In genomic region chr1:27403065-27403726, GRCh38 we compare ENCODE assay signal across 9 cellular contexts. TPM values are rescaled to one million over a fixed set of nuclear protein-coding genes. Genes with fewer than 3 reads are reported as not detected.
DNase-seq lines count a peak whose midpoint lies in the region; ATAC-seq and TF ChIP-seq lines count a peak whose summit lies in the region.
"Had no signal": no experiment of that assay in that cellular context is flagged by ENCODE, and none has a peak within 500 bp of the region (broad histone marks: within the 10 kb centered on the region; RNA-seq: fewer than 3 reads in every experiment).

No MANE protein-coding gene starts in this region.

- no peaks in the 10 kb centered on the region for H3K9me3 Mint-ChIP-seq in CD8-positive, alpha-beta memory T cell

- H3K27ac ChIP-seq in CD8-positive, alpha-beta memory T cell (ENCODE audit: low read depth, low read length): no peak overlapping the region
- H3K27ac ChIP-seq in ascending aorta (peak overlapping the region; percentile 72 to 75), smooth muscle cell (ENCODE audit: low read depth) (peak overlapping the region; percentile 18)
- H3K27ac ChIP-seq: KMS-11 had no signal

- H3K27ac Mint-ChIP-seq in CD8-positive, alpha-beta memory T cell: peak overlapping the region in 7 of 8 donors; percentile 29 to 96 (median 86)

- peaks cover 8% of the 10 kb centered on the region for H3F3A ChIP-seq in smooth muscle cell (ENCODE audit: low read depth)

- WGBS in smooth muscle cell (ENCODE audit: low lambda C conversion rate): 44% methylated on average over 24 of the region's 24 CpGs

- CTCF ChIA-PET in CD8-positive, alpha-beta memory T cell (lab: Charles Lee): interaction anchor here (1.0 to 13.6 kb wide), 8 partner anchors 9 to 266 kb away, joined by 3 to 283 read pairs (median 4); partner anchors contain the start of gene AHDC1

- DNase-seq in CD8-positive, alpha-beta memory T cell: peak in 3 of 5 donors; percentile 29 to 52 (median 46)
- peak; percentile 47 to 89 for DNase-seq in ascending aorta (ENCODE audit: low spot score in 2 of 2)
- DNase-seq in iPS-NIHi7 (ENCODE audit: extremely low spot score): peak; percentile 60
- DNase-seq in smooth muscle cell (lab: John Stamatoyannopoulos, UW; ENCODE audit: unreplicated experiment): no peak
- DNase-seq in SHP77 treated with DMSO at 0.1 percent for 48 hours (lab: John Stamatoyannopoulos, UW): no peak
- no peak for DNase-seq in NCI-H526 (lab: John Stamatoyannopoulos, UW)

- H3K4me1 ChIP-seq in CD8-positive, alpha-beta memory T cell (ENCODE audit: insufficient read depth, low read length): peaks cover 17% of the 10 kb centered on the region
- H3K4me1 ChIP-seq in ascending aorta: peaks cover 18 to 34% of the 10 kb centered on the region in 2 donors
- peaks cover 36% of the 10 kb centered on the region for H3K4me1 ChIP-seq in smooth muscle cell (ENCODE audit: low read depth)

- no peaks in the 10 kb centered on the region for H3K27me3 ChIP-seq in CD8-positive, alpha-beta memory T cell (ENCODE audit: insufficient read depth, low read length, poor library complexity, severe bottlenecking)
- H3K27me3 ChIP-seq in ascending aorta (no peaks in the 10 kb centered on the region), smooth muscle cell (ENCODE audit: low read depth) (no peaks in the 10 kb centered on the region)

- H3K4me2 ChIP-seq in smooth muscle cell: no peak overlapping the region
- H3K4me2 ChIP-seq: KMS-11 had no signal

- no peak overlapping the region for H2AFZ ChIP-seq in smooth muscle cell (ENCODE audit: low read depth)

- H3K9me3 ChIP-seq in CD8-positive, alpha-beta memory T cell (ENCODE audit: low read length): no peaks in the 10 kb centered on the region
- H3K9me3 ChIP-seq in ascending aorta (no peaks in the 10 kb centered on the region), smooth muscle cell (replicated peaks; ENCODE audit: low read depth) (no peaks in the 10 kb centered on the region)

- intact Hi-C loops in ascending aorta (cut with DNase I): loop anchor here (2.0 kb wide), 1 partner anchor 88 kb away; the partner anchor contains the start of gene WASF2

- H3K36me3 ChIP-seq in CD8-positive, alpha-beta memory T cell (ENCODE audit: insufficient read depth, low read length): no peaks in the 10 kb centered on the region
- peaks cover 18 to 22% of the 10 kb centered on the region in 2 donors for H3K36me3 ChIP-seq in ascending aorta
- H3K36me3 ChIP-seq in smooth muscle cell (ENCODE audit: low read depth): no peaks in the 10 kb centered on the region

- POLR2A ChIA-PET in CD8-positive, alpha-beta memory T cell (lab: Charles Lee): no interaction called here

- H4K20me1 ChIP-seq in smooth muscle cell (ENCODE audit: low read depth): no peaks in the 10 kb centered on the region

- peaks cover 0 to 1% of the 10 kb centered on the region in 2 donors for H3K27me3 Mint-ChIP-seq in CD8-positive, alpha-beta memory T cell

- H3K9ac ChIP-seq in smooth muscle cell (ENCODE audit: low read depth): no peak overlapping the region
- H3K9ac ChIP-seq: KMS-11 had no signal

- no peak overlapping the region for H3K4me3 ChIP-seq in CD8-positive, alpha-beta memory T cell (ENCODE audit: low read length)
- H3K4me3 ChIP-seq in ascending aorta (peak overlapping the region in 1 of 2 donors; percentile 12), smooth muscle cell (no peak overlapping the region)

- ATAC-seq in HG03354 (IDR thresholded peaks at IDR 0.05; ENCODE audit: poor library complexity, severe bottlenecking, unreplicated experiment) (peak; percentile 68), GM21529 (IDR thresholded peaks at IDR 0.05; ENCODE audit: unreplicated experiment) (no peak)

- H3K4me1 Mint-ChIP-seq in CD8-positive, alpha-beta memory T cell: peaks cover 14 to 19% (median 15%) of the 10 kb centered on the region in 3 donors

- peak in 2 of 3 experiments; percentile 30 for TF ChIP-seq CTCF in ascending aorta (IDR thresholded peaks at IDR 0.05)
- peak; percentile 16 for TF ChIP-seq CTCF in smooth muscle cell (IDR thresholded peaks at IDR 0.05; ENCODE audit: borderline replicate concordance, insufficient read depth, poor library complexity, severe bottlenecking)

- peak overlapping the region in 5 of 7 donors; percentile 41 to 62 (median 45) for H3K4me3 Mint-ChIP-seq in CD8-positive, alpha-beta memory T cell

- peaks cover 0 to 28% (median 4%) of the 10 kb centered on the region in 3 donors for H3K36me3 Mint-ChIP-seq in CD8-positive, alpha-beta memory T cell

- H3K79me2 ChIP-seq in smooth muscle cell (ENCODE audit: low read depth): no peaks in the 10 kb centered on the region

RNA-seq across cellular contexts. Expression of gene GPR3, which starts 10.8 kb away (rescaled TPM):
- 1 to 10 TPM; 3.3 to 3.9 TPM for total RNA-seq in CD8-positive, alpha-beta memory T cell
- not detected for polyA plus RNA-seq in CD8-positive, alpha-beta memory T cell
- total RNA-seq in ascending aorta (2.0 TPM), smooth muscle cell (2.7 and 3.9 TPM in 2 replicates)
- 3.9 and 4.0 TPM in 2 replicates for polyA plus RNA-seq in smooth muscle cell

RNA-seq across cellular contexts. Expression of gene CD164L2, which starts 20.1 kb away (rescaled TPM):
- total RNA-seq in CD8-positive, alpha-beta memory T cell: not detected
- not detected for polyA plus RNA-seq in CD8-positive, alpha-beta memory T cell
- total RNA-seq in ascending aorta: not detected
- total RNA-seq in smooth muscle cell: 0.09 and 0.31 TPM in 2 replicates
- 0.45 TPM in 1 of 2 replicates, not detected in the other for polyA plus RNA-seq in smooth muscle cell

RNA-seq across cellular contexts. Expression of gene FCN3, which starts 28.6 kb away (rescaled TPM):
- not detected for total RNA-seq in CD8-positive, alpha-beta memory T cell
- polyA plus RNA-seq in CD8-positive, alpha-beta memory T cell: not detected
- total RNA-seq in ascending aorta (13.2 TPM), smooth muscle cell (not detected in 2 replicates)
- polyA plus RNA-seq in smooth muscle cell: 0.69 TPM in 1 of 2 replicates, not detected in the other

RNA-seq across cellular contexts. Expression of gene MAP3K6, which starts 36.4 kb away (rescaled TPM):
- 1 to 10 TPM; 6.9 to 7.1 TPM for total RNA-seq in CD8-positive, alpha-beta memory T cell
- 6.0 TPM for polyA plus RNA-seq in CD8-positive, alpha-beta memory T cell
- total RNA-seq in ascending aorta (164 TPM), smooth muscle cell (9.1 and 14.1 TPM in 2 replicates)
- polyA plus RNA-seq in smooth muscle cell: 29.0 and 45.7 TPM in 2 replicates

Comparison
In these comparisons a context has a peak if more than half of its experiments do, and no peak if none do; other contexts are left out.
1. DNase-seq: peak in CD8-positive, alpha-beta memory T cell (3 of 5), ascending aorta (2 of 2) and iPS-NIHi7 (single experiment); none in smooth muscle cell (single experiment), SHP77 treated with DMSO at 0.1 percent for 48 hours (single experiment) and NCI-H526 (0 of 2).
2. RNA of gene FCN3, which starts 28.6 kb away (total RNA-seq): 13.2 TPM in ascending aorta (single experiment); not detected in CD8-positive, alpha-beta memory T cell and not detected in smooth muscle cell; every median in the first group is over 10 times any median in the second.